ENCODE assay signal across 16 cellular contexts in the genomic region with DNA sequence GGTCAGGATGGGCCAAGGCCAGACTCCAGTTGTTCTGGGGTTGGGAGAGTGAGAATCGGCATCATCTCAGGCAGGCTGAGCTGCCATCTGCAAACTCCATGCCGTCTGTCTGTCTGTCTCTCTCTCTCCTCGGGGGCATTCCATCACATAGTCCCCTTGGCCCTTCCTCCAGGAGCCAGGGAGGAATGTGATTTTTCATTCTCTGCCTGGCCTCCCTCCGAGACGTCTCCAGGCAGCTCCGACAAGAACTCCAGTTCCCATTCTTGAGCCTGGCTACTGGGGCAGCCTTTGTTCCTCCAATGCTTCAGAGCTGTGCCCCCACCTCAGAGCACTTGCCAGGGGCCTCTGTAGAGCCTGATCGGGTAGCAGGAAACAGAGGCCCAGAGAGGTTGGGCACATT.
DNase-seq lines count a peak whose midpoint lies in the region; ATAC-seq and TF ChIP-seq lines count a peak whose summit lies in the region.
"Had no signal": no experiment of that assay in that cellular context is flagged by ENCODE, and none has a peak within 500 bp of the region (broad histone marks: within the 10 kb centered on the region; RNA-seq: fewer than 3 reads in every experiment).

No MANE protein-coding gene starts in this region.

- H2BK15ac ChIP-seq in mesenchymal stem cell (ENCODE audit: low read depth, poor library complexity, severe bottlenecking) = no peak overlapping the region

- H3K4me3 ChIP-seq in HUES48 (ENCODE audit: low read depth, low read length) (no peak overlapping the region), ectodermal cell (ENCODE audit: insufficient read depth, low read depth, low read length) (no peak overlapping the region), mesenchymal stem cell (ENCODE audit: insufficient read depth in 1 of 2, low read depth in 1 of 2, low read length in 2 of 2) (no peak overlapping the region), spleen (no peak overlapping the region)

- 12 to 24% methylated on average over 7 of the region's 7 CpGs for WGBS in ectodermal cell, 2 experiments
- WGBS in mesenchymal stem cell = 77% methylated on average over 7 of the region's 7 CpGs
- 81 to 89% (median 85%) methylated on average over 7 of the region's 7 CpGs for WGBS in spleen, 5 donors

- H2AK5ac ChIP-seq in mesenchymal stem cell (ENCODE audit: low read length, severe bottlenecking) = peak overlapping the region; percentile 40

- no peaks in the 10 kb centered on the region for H3K27me3 ChIP-seq in HUES48 (ENCODE audit: control insufficient read depth, insufficient read depth, low read length)
- H3K27me3 ChIP-seq in ectodermal cell (ENCODE audit: control insufficient read depth, insufficient read depth, low read length, poor library complexity, severe bottlenecking) = no peaks in the 10 kb centered on the region
- H3K27me3 ChIP-seq in mesenchymal stem cell (ENCODE audit: control insufficient read depth in 1 of 2, insufficient read depth in 1 of 2, low read length in 2 of 2) = no peaks in the 10 kb centered on the region
- H3K27me3 ChIP-seq in spleen (replicated peaks in 1 of 7) = peaks cover 0 to 13% (median 0%) of the 10 kb centered on the region in 7 donors

- H4K91ac ChIP-seq in mesenchymal stem cell (ENCODE audit: low read length) = no peak overlapping the region

- H3K36me3 ChIP-seq in HUES48 (ENCODE audit: control insufficient read depth, insufficient read depth, low read length) = no peaks in the 10 kb centered on the region
- no peaks in the 10 kb centered on the region for H3K36me3 ChIP-seq in ectodermal cell (ENCODE audit: control insufficient read depth, insufficient read depth, low read length)
- peaks cover 0 to 43% of the 10 kb centered on the region in 2 experiments for H3K36me3 ChIP-seq in mesenchymal stem cell (ENCODE audit: control insufficient read depth in 1 of 2, insufficient read depth in 2 of 2, low read depth in 1 of 2, low read length in 2 of 2)
- no peaks in the 10 kb centered on the region for H3K36me3 ChIP-seq in spleen

- peak; percentile 44 for DNase-seq in Ammon's horn (ENCODE audit: low spot score)
- no peak for DNase-seq in mesenchymal stem cell
- no peak for DNase-seq in NCI-H774 (lab: John Stamatoyannopoulos, UW)
- DNase-seq in spleen = no peak
- DNase-seq: DND-41, H9, IMR-90, Kasumi-1, NCI-H1417, NCI-H2029 treated with DMSO at 0.1 percent for 48 hours, NCI-H510A, SIG-M5 had no signal

- no peak for TF ChIP-seq POLR2A in spleen (IDR thresholded peaks at IDR 0.05)

- no peak overlapping the region for H2AFZ ChIP-seq in mesenchymal stem cell (ENCODE audit: low read depth, low read length)

- no peak overlapping the region for H3K18ac ChIP-seq in mesenchymal stem cell (ENCODE audit: low read depth in 1 of 2, low read length in 2 of 2)

- H3K79me1 ChIP-seq in mesenchymal stem cell (replicated peaks; ENCODE audit: low read length, poor library complexity, severe bottlenecking) = peaks cover 2% of the 10 kb centered on the region

- H2BK12ac ChIP-seq in mesenchymal stem cell (ENCODE audit: low read length in 2 of 2) = no peak overlapping the region

- peaks cover 12% of the 10 kb centered on the region for H3K4me1 ChIP-seq in HUES48 (ENCODE audit: control insufficient read depth, insufficient read depth, low read length)
- peaks cover 50% of the 10 kb centered on the region for H3K4me1 ChIP-seq in ectodermal cell (ENCODE audit: control insufficient read depth, insufficient read depth, low read length)
- H3K4me1 ChIP-seq in mesenchymal stem cell (ENCODE audit: control insufficient read depth, insufficient read depth, low read depth, low read length) = peaks cover 50% of the 10 kb centered on the region
- peaks cover 0 to 7% (median 0%) of the 10 kb centered on the region in 6 donors for H3K4me1 ChIP-seq in spleen

- H3K23ac ChIP-seq in mesenchymal stem cell (ENCODE audit: low read length in 2 of 2) = no peak overlapping the region

- H3K4me2 ChIP-seq in mesenchymal stem cell (ENCODE audit: low read length, poor library complexity, severe bottlenecking) = no peak overlapping the region

- intact Hi-C loops in spleen (cut with DNase I; ENCODE audit: low total_unique reads) = no loop called here

- no peaks in the 10 kb centered on the region for H3K9me3 ChIP-seq in HUES48 (ENCODE audit: control insufficient read depth, insufficient read depth, low read length)
- H3K9me3 ChIP-seq in ectodermal cell (ENCODE audit: control insufficient read depth, low read length) = no peaks in the 10 kb centered on the region
- no peaks in the 10 kb centered on the region for H3K9me3 ChIP-seq in mesenchymal stem cell (ENCODE audit: control insufficient read depth, low read length)
- H3K9me3 ChIP-seq in spleen = no peaks in the 10 kb centered on the region

- H3K9ac ChIP-seq in HUES48 (ENCODE audit: low read depth, low read length) (no peak overlapping the region), mesenchymal stem cell (ENCODE audit: low read length) (no peak overlapping the region)

- no peak overlapping the region for H4K8ac ChIP-seq in mesenchymal stem cell (ENCODE audit: low read length)

- no peak for ATAC-seq in GM21529 (IDR thresholded peaks at IDR 0.05; ENCODE audit: unreplicated experiment)
- ATAC-seq in GM21423 (IDR thresholded peaks at IDR 0.05; ENCODE audit: unreplicated experiment) = no peak

- no peak overlapping the region for H3K4ac ChIP-seq in mesenchymal stem cell (ENCODE audit: low read depth in 1 of 2, low read length in 2 of 2)

- no peak overlapping the region for H3K14ac ChIP-seq in mesenchymal stem cell (ENCODE audit: low read length in 2 of 2)

- no peak overlapping the region for H2BK120ac ChIP-seq in mesenchymal stem cell (ENCODE audit: low read depth, low read length)

- no peak overlapping the region for H2BK5ac ChIP-seq in mesenchymal stem cell (ENCODE audit: low read depth, low read length, poor library complexity, severe bottlenecking)

- H3K27ac ChIP-seq in HUES48 (ENCODE audit: low read depth, low read length) (peak overlapping the region; percentile 21), ectodermal cell (ENCODE audit: insufficient read depth, low read depth, low read length, poor library complexity, severe bottlenecking) (peak overlapping the region; percentile 74), mesenchymal stem cell (ENCODE audit: low read length, poor library complexity, severe bottlenecking) (peak overlapping the region; percentile 3), spleen (no peak overlapping the region)

- TF ChIP-seq CTCF in spleen (IDR thresholded peaks at IDR 0.05 in 8 of 11, conservative IDR thresholded peaks at IDR 0.05 in 3 of 11) = no peak

Comparison
In these comparisons a context has a peak if more than half of its experiments do, and no peak if none do; other contexts are left out.
1. H3K27ac ChIP-seq: peak in HUES48 (single experiment), ectodermal cell (single experiment) and mesenchymal stem cell (single experiment); none in spleen (0 of 8).